In genomic region chr10:132454296-132455198, GRCh38 we compare ENCODE assay signal across 1 cellular context.
TF ChIP-seq lines count a peak whose summit lies in the region.

No MANE protein-coding gene starts in this region.

TF ChIP-seq in HepG2, 621 proteins besides CTCF, POLR2A, EP300 and RAD21 (continued from another document and continues in another):
- TF ChIP-seq ZNF318 (CRISPR knock-in tag; IDR thresholded peaks at IDR 0.05) (no peak), ZNF235 (CRISPR knock-in tag; IDR thresholded peaks at IDR 0.05; ENCODE audit: borderline replicate concordance) (no peak), GLI4 (CRISPR knock-in tag; IDR thresholded peaks at IDR 0.05; ENCODE audit: borderline replicate concordance) (no peak), ZNF687 (CRISPR knock-in tag; IDR thresholded peaks at IDR 0.05) (peak; percentile 51), FOXM1 (CRISPR knock-in tag; IDR thresholded peaks at IDR 0.05) (no peak), ZNF768 (CRISPR knock-in tag; IDR thresholded peaks at IDR 0.05) (no peak), ZBTB7B (CRISPR knock-in tag; IDR thresholded peaks at IDR 0.05) (no peak), MEF2D (CRISPR knock-in tag; IDR thresholded peaks at IDR 0.05) (no peak), ZNF607 (CRISPR knock-in tag; IDR thresholded peaks at IDR 0.05; ENCODE audit: borderline replicate concordance) (no peak), ZMYM2 (CRISPR knock-in tag; IDR thresholded peaks at IDR 0.05) (no peak), ZBTB38 (CRISPR knock-in tag; IDR thresholded peaks at IDR 0.05) (peak; percentile 75; the same call in 1 of the 2 replicates), CENPBD1 (CRISPR knock-in tag; IDR thresholded peaks at IDR 0.05; ENCODE audit: borderline replicate concordance, low read depth) (no peak), GPBP1L1 (CRISPR knock-in tag; IDR thresholded peaks at IDR 0.05) (no peak), ZNF761 (CRISPR knock-in tag; conservative IDR thresholded peaks at IDR 0.05) (no peak), XRCC5 (optimal IDR thresholded peaks at IDR 0.05; ENCODE audit: low read length) (no peak), LCORL (IDR thresholded peaks at IDR 0.05) (no peak), LCORL (CRISPR knock-in tag; IDR thresholded peaks at IDR 0.05) (no peak), ZNF512 (CRISPR knock-in tag; IDR thresholded peaks at IDR 0.05) (no peak), ZXDC (CRISPR knock-in tag; IDR thresholded peaks at IDR 0.05) (no peak), ZBTB3 (CRISPR knock-in tag; IDR thresholded peaks at IDR 0.05; ENCODE audit: borderline replicate concordance, low read depth) (no peak), ZNF770 (CRISPR knock-in tag; IDR thresholded peaks at IDR 0.05) (peak; percentile 84), ZNF414 (CRISPR knock-in tag; IDR thresholded peaks at IDR 0.05) (no peak), ZNF576 (CRISPR knock-in tag; IDR thresholded peaks at IDR 0.05) (no peak), HOXA5 (CRISPR knock-in tag; IDR thresholded peaks at IDR 0.05) (no peak), ZNF20 (CRISPR knock-in tag; IDR thresholded peaks at IDR 0.05) (no peak), NCOR1 (IDR thresholded peaks at IDR 0.05; ENCODE audit: borderline replicate concordance, low read length) (no peak), POGK (CRISPR knock-in tag; conservative IDR thresholded peaks at IDR 0.05) (no peak), HNF4A (CRISPR knock-in tag; IDR thresholded peaks at IDR 0.05) (peak; percentile 21; the same call in 1 of the 2 replicates), E2F1 (CRISPR knock-in tag; IDR thresholded peaks at IDR 0.05) (0 out of 2 replicates have a peak, but pooled peaks have one; percentile 30)
